Comparison of ENCODE assay signal across 8 cellular contexts in genomic region chr7:65508581-65509367, GRCh38.
A peak's percentile ranks its signal among the peaks of the same experiment; 100 is the strongest.
DNase-seq lines count a peak whose midpoint lies in the region; ATAC-seq, FAIRE-seq and TF ChIP-seq lines count a peak whose summit lies in the region.
"Not testable (repeated sequence)": the region's sequence is repeated elsewhere in the genome, so short reads cannot be mapped to it uniquely, and the experiment has no call there.

No MANE protein-coding gene starts in this region.

- 1% methylated on average over 69 of the region's 85 CpGs for WGBS in HUES64
- WGBS in ovary, 3 donors: 2 to 5% (median 3%) methylated on average over 6 to 67 of the region's 85 CpGs

- POLR2A ChIA-PET in CD4-positive, alpha-beta memory T cell (lab: Charles Lee; ENCODE audit: partially characterized antibody): interaction anchor here (1.9 kb wide), 1 partner anchor 135 kb away, joined by 9 read pairs; the partner anchor contains the start of gene ZNF92
- POLR2A ChIA-PET in endothelial cell of umbilical vein (lab: Charles Lee): not testable (repeated sequence)

- H3K79me2 ChIP-seq in endothelial cell of umbilical vein (ENCODE audit: control insufficient read depth, insufficient read depth, low read length); keratinocyte (ENCODE audit: control insufficient read depth, insufficient read depth, low read length): not testable (repeated sequence)

- not testable (repeated sequence) for H3K9ac ChIP-seq in HUES64 (ENCODE audit: low read depth, low read length); adipocyte (ENCODE audit: low read length); endothelial cell of umbilical vein (replicated peaks; ENCODE audit: extremely low read depth, insufficient read depth, low read length); keratinocyte (ENCODE audit: control insufficient read depth, extremely low read depth, insufficient read depth, low read length)

- peak overlapping the region in 5 of 8 donors; percentile 53 to 84 (median 78) for H3K4me3 Mint-ChIP-seq in CD4-positive, alpha-beta memory T cell

- not testable (repeated sequence) for H2AFZ ChIP-seq in endothelial cell of umbilical vein (ENCODE audit: low read depth, low read length); keratinocyte (ENCODE audit: control insufficient read depth, low read length)

- ATAC-seq in thoracic aorta (ENCODE audit: insufficient number of reproducible peaks, low FRiP score, low read depth): not testable (repeated sequence)

- peak overlapping the region in 1 of 2 donors; percentile 28 for H3K4me3 ChIP-seq in CD4-positive, alpha-beta memory T cell (ENCODE audit: low read length in 2 of 2)
- H3K4me3 ChIP-seq in HUES64 (ENCODE audit: low read length) (peak overlapping the region; percentile 49), Peyer's patch (peak overlapping the region; percentile 37 to 57 (median 46)), adipocyte (ENCODE audit: low read length) (peak overlapping the region; percentile 70), endothelial cell of umbilical vein (replicated peaks in 1 of 3; ENCODE audit: insufficient read depth in 1 of 3, low read depth in 1 of 3, low read length in 3 of 3) (peak overlapping the region in 2 of 3 experiments; percentile 35 to 37), keratinocyte (ENCODE audit: control insufficient read depth in 2 of 3, extremely low read depth in 1 of 3, insufficient read depth in 2 of 3, low read depth in 1 of 3, low read length in 3 of 3) (peak overlapping the region in 2 of 3 experiments; percentile 18 to 29), ovary (peak overlapping the region; percentile 38), thoracic aorta (peak overlapping the region; percentile 69)

- CTCF ChIA-PET in CD4-positive, alpha-beta memory T cell (lab: Charles Lee; ENCODE audit: partially characterized antibody): not testable (repeated sequence)
- CTCF ChIA-PET in endothelial cell of umbilical vein (lab: Charles Lee): interaction anchor here (0.9 kb wide), 1 partner anchor 135 kb away, joined by 4 read pairs; the partner anchor contains the start of gene ZNF92

- TF ChIP-seq CTCF in Peyer's patch (IDR thresholded peaks at IDR 0.05); endothelial cell of umbilical vein (IDR thresholded peaks at IDR 0.05; ENCODE audit: extremely low read depth in 1 of 2, insufficient read depth in 1 of 2, low read depth in 1 of 2, low read length in 2 of 2); keratinocyte (optimal IDR thresholded peaks at IDR 0.05 in 1 of 3, IDR thresholded peaks at IDR 0.05 in 1 of 3, conservative IDR thresholded peaks at IDR 0.05 in 1 of 3; ENCODE audit: extremely low read depth in 1 of 3, insufficient read depth in 2 of 3, low read length in 3 of 3); ovary (IDR thresholded peaks at IDR 0.05); thoracic aorta (IDR thresholded peaks at IDR 0.05): not testable (repeated sequence)

- not testable (repeated sequence) for H3K36me3 ChIP-seq in CD4-positive, alpha-beta memory T cell (ENCODE audit: insufficient read depth, low read length); HUES64 (ENCODE audit: insufficient read depth, low read length); Peyer's patch; adipocyte (ENCODE audit: control insufficient read depth, insufficient read depth, low read length, severe bottlenecking); endothelial cell of umbilical vein (ENCODE audit: control insufficient read depth in 2 of 2, extremely low read depth in 1 of 2, insufficient read depth in 2 of 2, low read length in 2 of 2); keratinocyte (ENCODE audit: control insufficient read depth in 2 of 2, extremely low read depth in 1 of 2, insufficient read depth in 2 of 2, low read length in 2 of 2); ovary; thoracic aorta

- not testable (repeated sequence) for H3K36me3 Mint-ChIP-seq in CD4-positive, alpha-beta memory T cell

- H3K9me1 ChIP-seq in endothelial cell of umbilical vein (replicated peaks; ENCODE audit: control insufficient read depth, extremely low read depth, insufficient read depth, low read length); keratinocyte (ENCODE audit: control insufficient read depth, extremely low read depth, insufficient read depth, low read length): not testable (repeated sequence)

- dilution Hi-C loops in endothelial cell of umbilical vein (cut with MboI; ENCODE audit: extremely low pct_ligation_motif_present, low sequenced_read_pairs); keratinocyte (cut with MboI; ENCODE audit: extremely low pct_ligation_motif_present, low sequenced_read_pairs): not testable (repeated sequence)

- not testable (repeated sequence) for H3K27ac ChIP-seq in CD4-positive, alpha-beta memory T cell (ENCODE audit: low read depth, low read length); HUES64 (ENCODE audit: low read depth, low read length); endothelial cell of umbilical vein (ENCODE audit: insufficient read depth, low read depth, low read length); keratinocyte (ENCODE audit: control insufficient read depth, insufficient read depth, low read length); ovary; thoracic aorta
- H3K27ac ChIP-seq in Peyer's patch: peak overlapping the region in 1 of 4 donors; percentile 49

- H3K9me3 Mint-ChIP-seq in CD4-positive, alpha-beta memory T cell: peaks cover 0 to 12% (median 2%) of the 10 kb centered on the region in 8 donors

- intact Hi-C loops in CD4-positive, alpha-beta memory T cell (cut with micrococcal nuclease): loop anchor here (10.0 kb wide), 2 partner anchors 54 to 134 kb away; partner anchors contain the start of gene ZNF92
- intact Hi-C loops in endothelial cell of umbilical vein (cut with micrococcal nuclease); ovary (cut with DNase I): not testable (repeated sequence)

- H3K27me3 Mint-ChIP-seq in CD4-positive, alpha-beta memory T cell: peaks cover 14% of the 10 kb centered on the region in 2 donors

- not testable (repeated sequence) for H3K4me1 Mint-ChIP-seq in CD4-positive, alpha-beta memory T cell

- H4K20me1 ChIP-seq in endothelial cell of umbilical vein (replicated peaks; ENCODE audit: control insufficient read depth, extremely low read depth, insufficient read depth, low read length); keratinocyte (ENCODE audit: control insufficient read depth, extremely low read depth, insufficient read depth, low read length): not testable (repeated sequence)

- H3K27ac Mint-ChIP-seq in CD4-positive, alpha-beta memory T cell: not testable (repeated sequence)

- not testable (repeated sequence) for TF ChIP-seq EP300 in ovary (IDR thresholded peaks at IDR 0.05)

- not testable (repeated sequence) for FAIRE-seq in endothelial cell of umbilical vein (lab: Jason Lieb, UNC); keratinocyte (lab: Jason Lieb, UNC)

- peak in 2 of 5 donors; percentile 4 to 7 for DNase-seq in CD4-positive, alpha-beta memory T cell
- peak in 1 of 3 donors; percentile 39 for DNase-seq in Peyer's patch
- not testable (repeated sequence) for DNase-seq in adipocyte (ENCODE audit: low read depth); endothelial cell of umbilical vein (ENCODE audit: low read depth, low spot score); keratinocyte (ENCODE audit: low read depth, low spot score); thoracic aorta (ENCODE audit: low spot score)
- peak in 2 of 5 donors; percentile 8 to 19 for DNase-seq in ovary

- H3K4me2 ChIP-seq in endothelial cell of umbilical vein (ENCODE audit: insufficient read depth, low read length) (peak overlapping the region; percentile 55), keratinocyte (ENCODE audit: control insufficient read depth, extremely low read depth, insufficient read depth, low read depth, low read length) (peak overlapping the region; percentile 56)

- BruUV-seq in endothelial cell of umbilical vein (replicated peaks; lab: Mats Ljungman, UMichigan): not testable (repeated sequence)

- TF ChIP-seq POLR2A in Peyer's patch (IDR thresholded peaks at IDR 0.05); endothelial cell of umbilical vein (IDR thresholded peaks at IDR 0.05; ENCODE audit: low read depth, low read length); ovary (IDR thresholded peaks at IDR 0.05): not testable (repeated sequence)

- not testable (repeated sequence) for H3K27me3 ChIP-seq in CD4-positive, alpha-beta memory T cell (ENCODE audit: insufficient read depth, low read length); adipocyte (replicated peaks; ENCODE audit: control insufficient read depth, insufficient read depth, low read length); ovary; thoracic aorta (replicated peaks; ENCODE audit: insufficient read depth)
- H3K27me3 ChIP-seq in HUES64 (ENCODE audit: insufficient read depth, low read length): peaks cover 47% of the 10 kb centered on the region
- H3K27me3 ChIP-seq in Peyer's patch: peaks cover 0 to 14% of the 10 kb centered on the region in 2 donors
- peaks cover 2 to 22% of the 10 kb centered on the region in 2 experiments for H3K27me3 ChIP-seq in endothelial cell of umbilical vein (ENCODE audit: control insufficient read depth in 2 of 2, insufficient read depth in 2 of 2, low read length in 2 of 2)
- H3K27me3 ChIP-seq in keratinocyte (ENCODE audit: control insufficient read depth, extremely low read depth, insufficient read depth, low read length): peaks cover 16% of the 10 kb centered on the region

- not testable (repeated sequence) for H3K4me1 ChIP-seq in CD4-positive, alpha-beta memory T cell (ENCODE audit: insufficient read depth, low read length); HUES64 (ENCODE audit: insufficient read depth, low read length); adipocyte (ENCODE audit: control insufficient read depth, insufficient read depth, low read length); endothelial cell of umbilical vein (ENCODE audit: control insufficient read depth, extremely low read depth, insufficient read depth, low read length); keratinocyte (ENCODE audit: control insufficient read depth, extremely low read depth, insufficient read depth, low read length); ovary (ENCODE audit: insufficient read depth)
- H3K4me1 ChIP-seq in Peyer's patch: peaks cover 0 to 11% (median 0%) of the 10 kb centered on the region in 4 donors
- H3K4me1 ChIP-seq in thoracic aorta (ENCODE audit: control insufficient read depth in 1 of 2, low read depth in 2 of 2): peaks cover 0 to 15% of the 10 kb centered on the region in 2 donors

- not testable (repeated sequence) for H3K9me3 ChIP-seq in CD4-positive, alpha-beta memory T cell (ENCODE audit: control insufficient read depth in 1 of 2, low read length in 2 of 2); HUES64 (ENCODE audit: insufficient read depth, low read depth, low read length); Peyer's patch; adipocyte (ENCODE audit: control insufficient read depth, low read length); endothelial cell of umbilical vein (replicated peaks; ENCODE audit: control insufficient read depth, insufficient read depth, low read length); keratinocyte (ENCODE audit: control insufficient read depth, low read depth, low read length); ovary; thoracic aorta
